ENCODE assay signal across 10 cellular contexts in the genomic region with DNA sequence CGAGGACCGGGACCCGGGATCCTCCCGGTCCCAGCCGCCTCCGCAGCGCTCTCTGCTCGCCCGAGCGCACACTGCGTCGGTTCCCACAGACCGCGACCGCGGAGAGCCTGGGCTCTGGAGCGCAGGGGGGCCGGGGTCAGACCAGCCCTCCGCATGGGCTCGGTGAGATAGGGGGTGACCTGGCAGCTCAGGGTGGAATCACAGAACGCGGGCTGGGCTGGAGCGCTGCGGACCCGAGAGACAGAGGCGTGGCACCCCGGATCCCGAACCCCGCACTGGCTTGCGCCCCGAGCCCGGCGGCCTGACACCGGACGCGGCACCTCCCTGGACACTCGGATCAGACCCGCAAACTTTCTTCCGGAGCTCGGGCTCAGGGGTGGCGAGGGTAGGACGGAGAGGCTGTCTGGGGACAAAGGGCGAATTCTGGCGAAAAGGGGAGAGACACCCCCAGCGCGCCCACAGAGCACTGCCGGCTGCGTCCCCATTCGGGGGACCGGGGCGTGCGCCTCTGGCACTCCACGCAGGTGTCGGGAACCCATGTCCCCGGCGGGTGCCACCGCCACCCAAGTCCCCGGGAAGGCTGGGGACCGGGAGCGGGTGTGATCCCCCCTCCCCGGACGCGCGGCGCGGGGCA. TPM values are rescaled to one million over a fixed set of nuclear protein-coding genes. Genes with fewer than 3 reads are reported as not detected.
DNase-seq lines count a peak whose midpoint lies in the region; ATAC-seq and TF ChIP-seq lines count a peak whose summit lies in the region.
"Had no signal": no experiment of that assay in that cellular context is flagged by ENCODE, and none has a peak within 500 bp of the region (broad histone marks: within the 10 kb centered on the region; RNA-seq: fewer than 3 reads in every experiment).

No MANE protein-coding gene starts in this region.

- H3K27ac Mint-ChIP-seq in CD8-positive, alpha-beta T cell, result no peak overlapping the region
- H3K27ac Mint-ChIP-seq in activated CD8-positive, alpha-beta T cell treated with anti-CD3 and anti-CD28 coated beads, Interleukin-2, amount 10 ng/mL, durations not matched to agents 7 days and 5 days, result no peak overlapping the region

- H3K4me3 Mint-ChIP-seq in CD8-positive, alpha-beta T cell, result peak overlapping the region; percentile 22
- no peak overlapping the region for H3K4me3 Mint-ChIP-seq in activated CD8-positive, alpha-beta T cell treated with anti-CD3 and anti-CD28 coated beads, Interleukin-2, amount 10 ng/mL, durations not matched to agents 7 days and 5 days

- peaks cover 36% of the 10 kb centered on the region for H3K27me3 Mint-ChIP-seq in CD8-positive, alpha-beta T cell (ENCODE audit: low read depth)
- peaks cover 66% of the 10 kb centered on the region for H3K27me3 Mint-ChIP-seq in activated CD8-positive, alpha-beta T cell treated with anti-CD3 and anti-CD28 coated beads, Interleukin-2, amount 10 ng/mL, durations not matched to agents 7 days and 5 days (ENCODE audit: low read depth)

- peak overlapping the region; percentile 37 for H3K4me3 ChIP-seq in CD8-positive, alpha-beta T cell (ENCODE audit: low read depth, low read length)
- H3K4me3 ChIP-seq in left ventricle myocardium inferior (peak overlapping the region; percentile 82), prostate gland (peak overlapping the region; percentile 21 to 26)

- DNase-seq in CD8-positive, alpha-beta T cell, result peak in 1 of 7 experiments; percentile 46
- DNase-seq in activated CD8-positive, alpha-beta T cell treated with anti-CD3 and anti-CD28 coated beads, Interleukin-2, amount 10 ng/mL, durations not matched to agents 7 days and 5 days, result no peak
- DNase-seq in left ventricle myocardium inferior (peak; percentile 25), prostate gland (ENCODE audit: low spot score) (no peak), Kasumi-1 (lab: John Stamatoyannopoulos, UW) (no peak), NCI-H774 (lab: John Stamatoyannopoulos, UW) (no peak)
- DNase-seq in stimulated activated naive CD4-positive, alpha-beta T cell treated with Interleukin-2 at 50 U/mL for 16 hours (lab: John Stamatoyannopoulos, UW), result no peak
- DNase-seq: DMS79 treated with DMSO at 0.1 percent for 48 hours had no signal

- peaks cover 12% of the 10 kb centered on the region for H3K4me1 Mint-ChIP-seq in CD8-positive, alpha-beta T cell (ENCODE audit: low read depth)
- H3K4me1 Mint-ChIP-seq in activated CD8-positive, alpha-beta T cell treated with anti-CD3 and anti-CD28 coated beads, Interleukin-2, amount 10 ng/mL, durations not matched to agents 7 days and 5 days (ENCODE audit: low read depth), result peaks cover 6% of the 10 kb centered on the region

- peaks cover 6% of the 10 kb centered on the region for H3K27me3 ChIP-seq in CD8-positive, alpha-beta T cell (ENCODE audit: insufficient read depth, low read length)
- H3K27me3 ChIP-seq in left ventricle myocardium inferior (ENCODE audit: low read depth) (peaks cover 23% of the 10 kb centered on the region), prostate gland (replicated peaks; ENCODE audit: insufficient read depth) (peaks cover 7% of the 10 kb centered on the region)

- no peak for ATAC-seq in CD8-positive, alpha-beta T cell
- ATAC-seq in activated CD8-positive, alpha-beta T cell treated with anti-CD3 and anti-CD28 coated beads, Interleukin-2, amount 10 ng/mL, durations not matched to agents 7 days and 5 days, result peak; percentile 43
- ATAC-seq in GM18520 (IDR thresholded peaks at IDR 0.05; ENCODE audit: unreplicated experiment), result no peak

- POLR2A ChIA-PET in CD8-positive, alpha-beta T cell (lab: Charles Lee), result no interaction called here
- POLR2A ChIA-PET in activated CD8-positive, alpha-beta T cell treated with anti-CD3 and anti-CD28 coated beads, Interleukin-2, amount 10 ng/mL, durations not matched to agents 7 days and 5 days (lab: Charles Lee), result no interaction called here

- H3K36me3 ChIP-seq in CD8-positive, alpha-beta T cell (ENCODE audit: insufficient read depth, low read length), result no peaks in the 10 kb centered on the region
- no peaks in the 10 kb centered on the region for H3K36me3 ChIP-seq in left ventricle myocardium inferior
- no peaks in the 10 kb centered on the region for H3K36me3 ChIP-seq in prostate gland

- no peaks in the 10 kb centered on the region for H3K36me3 Mint-ChIP-seq in CD8-positive, alpha-beta T cell
- H3K36me3 Mint-ChIP-seq in activated CD8-positive, alpha-beta T cell treated with anti-CD3 and anti-CD28 coated beads, Interleukin-2, amount 10 ng/mL, durations not matched to agents 7 days and 5 days (ENCODE audit: low read depth), result no peaks in the 10 kb centered on the region

- H3K9me3 ChIP-seq in CD8-positive, alpha-beta T cell (ENCODE audit: low read length), result no peaks in the 10 kb centered on the region
- H3K9me3 ChIP-seq in left ventricle myocardium inferior (replicated peaks), result no peaks in the 10 kb centered on the region
- H3K9me3 ChIP-seq in prostate gland, result no peaks in the 10 kb centered on the region

- no peak for TF ChIP-seq CTCF in CD8-positive, alpha-beta T cell (IDR thresholded peaks at IDR 0.05)
- TF ChIP-seq CTCF in left ventricle myocardium inferior (IDR thresholded peaks at IDR 0.05; ENCODE audit: borderline replicate concordance) (no peak), prostate gland (IDR thresholded peaks at IDR 0.05) (no peak)

- CTCF ChIA-PET in CD8-positive, alpha-beta T cell (lab: Charles Lee), result interaction anchor here (1.6 kb wide), 1 partner anchor 28 kb away, joined by 5 read pairs; no protein-coding TSS in a partner anchor
- CTCF ChIA-PET in activated CD8-positive, alpha-beta T cell treated with anti-CD3 and anti-CD28 coated beads, Interleukin-2, amount 10 ng/mL, durations not matched to agents 7 days and 5 days (lab: Charles Lee), result interaction anchor here (0.8 to 2.3 kb wide), 2 partner anchors 9 to 103 kb away, joined by 4 to 5 read pairs; no protein-coding TSS in a partner anchor

- H3K9me3 Mint-ChIP-seq in CD8-positive, alpha-beta T cell, result no peaks in the 10 kb centered on the region
- H3K9me3 Mint-ChIP-seq in activated CD8-positive, alpha-beta T cell treated with anti-CD3 and anti-CD28 coated beads, Interleukin-2, amount 10 ng/mL, durations not matched to agents 7 days and 5 days (ENCODE audit: insufficient read depth), result no peaks in the 10 kb centered on the region

- H3K27ac ChIP-seq in CD8-positive, alpha-beta T cell (ENCODE audit: low read depth, low read length), result no peak overlapping the region
- H3K27ac ChIP-seq in left ventricle myocardium inferior (replicated peaks) (peak overlapping the region; percentile 94), prostate gland (no peak overlapping the region)

- WGBS in prostate gland, result under 1% methylated on average over 47 of the region's 66 CpGs

- no peak for TF ChIP-seq POLR2A in prostate gland (IDR thresholded peaks at IDR 0.05)

- intact Hi-C loops in CD8-positive, alpha-beta T cell (cut with DNase I, micrococcal nuclease), result no loop called here
- intact Hi-C loops in left ventricle myocardium inferior (cut with micrococcal nuclease) (no loop called here), prostate gland (cut with DNase I) (no loop called here)

- peaks cover 17% of the 10 kb centered on the region for H3K4me1 ChIP-seq in CD8-positive, alpha-beta T cell (ENCODE audit: insufficient read depth, low read length)
- peaks cover 84% of the 10 kb centered on the region for H3K4me1 ChIP-seq in left ventricle myocardium inferior
- H3K4me1 ChIP-seq in prostate gland (replicated peaks), result peaks cover 3% of the 10 kb centered on the region

RNA-seq across cellular contexts. Expression of a gene that starts 0.6 kb away (rescaled TPM):
- total RNA-seq in CD8-positive, alpha-beta T cell, result not detected
- not detected for total RNA-seq in activated CD8-positive, alpha-beta T cell treated with anti-CD3 and anti-CD28 coated beads, Interleukin-2, amount 10 ng/mL, durations not matched to agents 7 days and 5 days
- total RNA-seq in left ventricle myocardium inferior (6.4 TPM), prostate gland (10 to 100 TPM in 1 of 2 donors, not detected in 1; 10.8 TPM)
- total RNA-seq: RPMI7951 had no signal

RNA-seq across cellular contexts. Expression of a gene that starts 39.6 kb away (rescaled TPM):
- total RNA-seq in CD8-positive, alpha-beta T cell, result 10 to 100 TPM; 51.7 to 55.8 TPM
- 100 to 1,000 TPM; 131 to 144 TPM for total RNA-seq in activated CD8-positive, alpha-beta T cell treated with anti-CD3 and anti-CD28 coated beads, Interleukin-2, amount 10 ng/mL, durations not matched to agents 7 days and 5 days
- 71.0 TPM for total RNA-seq in left ventricle myocardium inferior
- 100 to 1,000 TPM; 144 to 294 TPM for total RNA-seq in prostate gland

Comparison
In these comparisons a context has a peak if more than half of its experiments do, and no peak if none do; other contexts are left out.
1. H3K4me3 ChIP-seq: peak in every context shown above with its lines; median percentile 82 in left ventricle myocardium inferior; 37 in CD8-positive, alpha-beta T cell; 24 in prostate gland.